ENCODE assay signal across 8 cellular contexts in genomic region chr17:45371414-45372324, GRCh38. TPM values are rescaled to one million over a fixed set of nuclear protein-coding genes. Genes with fewer than 3 reads are reported as not detected.
A peak's percentile ranks its signal among the peaks of the same experiment; 100 is the strongest.
DNase-seq lines count a peak whose midpoint lies in the region; ATAC-seq and TF ChIP-seq lines count a peak whose summit lies in the region.

No MANE protein-coding gene starts in this region.

- TF ChIP-seq CTCF in esophagus muscularis mucosa (IDR thresholded peaks at IDR 0.05) (no peak), GM13976 (IDR thresholded peaks at IDR 0.05; ENCODE audit: borderline replicate concordance, control extremely low read depth, extremely low read depth, insufficient read depth, missing control alignments) (no peak)

- H3K36me3 ChIP-seq in esophagus muscularis mucosa (no peaks in the 10 kb centered on the region), mucosa of rectum (ENCODE audit: control insufficient read depth in 2 of 2, insufficient read depth in 2 of 2, low read length in 2 of 2) (no peaks in the 10 kb centered on the region)

- peak overlapping the region; percentile 39 for H3K4me3 Mint-ChIP-seq in stimulated activated naive CD8-positive, alpha-beta T cell treated with anti-CD3 and anti-CD28 coated beads, Interleukin-15, Interleukin-2, amounts not matched to agents 100 ng/mL and 50 ng/mL, for 24 hours

- H3K4me1 ChIP-seq in esophagus muscularis mucosa = peaks cover 33 to 38% (median 36%) of the 10 kb centered on the region in 4 donors
- peaks cover 3 to 11% of the 10 kb centered on the region in 2 donors for H3K4me1 ChIP-seq in mucosa of rectum (ENCODE audit: control insufficient read depth in 2 of 2, insufficient read depth in 2 of 2, low read length in 2 of 2)

- H3K27me3 ChIP-seq in esophagus muscularis mucosa (no peaks in the 10 kb centered on the region), mucosa of rectum (ENCODE audit: control insufficient read depth in 2 of 2, insufficient read depth in 2 of 2, low read length in 2 of 2) (no peaks in the 10 kb centered on the region)

- peaks cover 17% of the 10 kb centered on the region for H3K27me3 Mint-ChIP-seq in stimulated activated naive CD8-positive, alpha-beta T cell treated with anti-CD3 and anti-CD28 coated beads, Interleukin-15, Interleukin-2, amounts not matched to agents 100 ng/mL and 50 ng/mL, for 24 hours

- H3K4me3 ChIP-seq in esophagus muscularis mucosa (peak overlapping the region; percentile 49 to 57 (median 52)), mucosa of rectum (ENCODE audit: low read length in 2 of 2) (peak overlapping the region; percentile 38 to 52)

- peaks cover 19% of the 10 kb centered on the region for H3K4me1 Mint-ChIP-seq in stimulated activated naive CD8-positive, alpha-beta T cell treated with anti-CD3 and anti-CD28 coated beads, Interleukin-15, Interleukin-2, amounts not matched to agents 100 ng/mL and 50 ng/mL, for 24 hours (ENCODE audit: low read depth)

- no peaks in the 10 kb centered on the region for H3K9me3 Mint-ChIP-seq in stimulated activated naive CD8-positive, alpha-beta T cell treated with anti-CD3 and anti-CD28 coated beads, Interleukin-15, Interleukin-2, amounts not matched to agents 100 ng/mL and 50 ng/mL, for 24 hours

- no peak for TF ChIP-seq EP300 in esophagus muscularis mucosa (IDR thresholded peaks at IDR 0.05)

- 32% methylated on average over 25 of the region's 55 CpGs for WGBS in esophagus muscularis mucosa

- no peak for ATAC-seq in HG03469 (IDR thresholded peaks at IDR 0.05; ENCODE audit: unreplicated experiment)

- H3K9me3 ChIP-seq in esophagus muscularis mucosa (no peaks in the 10 kb centered on the region), mucosa of rectum (ENCODE audit: control insufficient read depth in 2 of 2, low read length in 2 of 2) (no peaks in the 10 kb centered on the region)

- in situ Hi-C loops in GM13976 (cut with MboI; ENCODE audit: low sequenced_read_pairs, unreplicated experiment) = no loop called here

- intact Hi-C loops in esophagus muscularis mucosa (cut with DNase I) = loop anchor here (2.0 kb wide), 1 partner anchor 51 kb away; no protein-coding TSS in a partner anchor

- no peaks in the 10 kb centered on the region for H3K36me3 Mint-ChIP-seq in stimulated activated naive CD8-positive, alpha-beta T cell treated with anti-CD3 and anti-CD28 coated beads, Interleukin-15, Interleukin-2, amounts not matched to agents 100 ng/mL and 50 ng/mL, for 24 hours (ENCODE audit: low read depth)

- H3K27ac ChIP-seq in esophagus muscularis mucosa (replicated peaks in 1 of 4) = peak overlapping the region; percentile 83 to 92 (median 86)
- peak overlapping the region in 1 of 2 donors; percentile 32 for H3K27ac ChIP-seq in mucosa of rectum (ENCODE audit: low read depth in 2 of 2, low read length in 2 of 2)

- no peak for TF ChIP-seq POLR2A in esophagus muscularis mucosa (IDR thresholded peaks at IDR 0.05; ENCODE audit: low read depth)

- H3K9ac ChIP-seq in mucosa of rectum (ENCODE audit: low read depth in 1 of 2, low read length in 2 of 2) = peak overlapping the region; percentile 47 to 55

- DNase-seq in stimulated activated naive CD4-positive, alpha-beta T cell treated with Interleukin-2 at 50 U/mL for 16 hours (lab: John Stamatoyannopoulos, UW) = peak; percentile 5
- no peak for DNase-seq in stimulated activated naive CD4-positive, alpha-beta T cell (lab: John Stamatoyannopoulos, UW)
- DNase-seq in activated CD4-positive, alpha-beta T cell treated with anti-CD3 and anti-CD28 coated beads, Interleukin-2, amount 50 U/mL, for 1 hour = peak; percentile 18
- peak; percentile 92 for DNase-seq in esophagus muscularis mucosa (ENCODE audit: extremely low spot score)
- DNase-seq in GM13976 (ENCODE audit: low spot score) = no peak

- H3K27ac Mint-ChIP-seq in stimulated activated naive CD8-positive, alpha-beta T cell treated with anti-CD3 and anti-CD28 coated beads, Interleukin-15, Interleukin-2, amounts not matched to agents 100 ng/mL and 50 ng/mL, for 24 hours = no peak overlapping the region

RNA-seq across cellular contexts. Expression of gene MAP3K14, which starts 54.8 kb away (rescaled TPM):
- 10 to 100 TPM in 3 of 4 donors, 1 to 10 TPM in 1; 7.8 to 26.5 (median 10.6) TPM for total RNA-seq in esophagus muscularis mucosa

Comparison
In these comparisons a context has a peak if more than half of its experiments do, and no peak if none do; other contexts are left out.
1. DNase-seq: peak in stimulated activated naive CD4-positive, alpha-beta T cell treated with Interleukin-2 at 50 U/mL for 16 hours (single experiment), activated CD4-positive, alpha-beta T cell treated with anti-CD3 and anti-CD28 coated beads, Interleukin-2, amount 50 U/mL, for 1 hour (single experiment) and esophagus muscularis mucosa (single experiment); none in stimulated activated naive CD4-positive, alpha-beta T cell (0 of 6) and GM13976 (single experiment).